ENCODE assay signal across 19 cellular contexts in genomic region chr12:62903151-62903550, GRCh38. TPM values are rescaled to one million over a fixed set of nuclear protein-coding genes. Genes with fewer than 3 reads are reported as not detected.
DNase-seq lines count a peak whose midpoint lies in the region; TF ChIP-seq lines count a peak whose summit lies in the region.
"Had no signal": no experiment of that assay in that cellular context is flagged by ENCODE, and none has a peak within 500 bp of the region (broad histone marks: within the 10 kb centered on the region; RNA-seq: fewer than 3 reads in every experiment).

No MANE protein-coding gene starts in this region.

- no peaks in the 10 kb centered on the region for H3K27me3 ChIP-seq in HL-60 (ENCODE audit: insufficient read depth, poor library complexity, severe bottlenecking)
- H3K27me3 ChIP-seq: neural progenitor cell had no signal

- peak overlapping the region; percentile 2; the same call in 1 of the 2 replicates for H3K27ac ChIP-seq in HL-60 (replicated peaks)
- H3K27ac ChIP-seq: neural progenitor cell, thoracic aorta had no signal

- no peak for TF ChIP-seq CTCF in HL-60 (IDR thresholded peaks at IDR 0.05; ENCODE audit: insufficient read depth, low read length)

- H3K4me3 ChIP-seq in HL-60 (replicated peaks; ENCODE audit: insufficient read depth, low read length) = no peak overlapping the region
- H3K4me3 ChIP-seq: neural progenitor cell, thoracic aorta had no signal

- DNase-seq in HL-60 (ENCODE audit: low read depth in 1 of 2, low spot score in 1 of 2) = peak in 1 of 2 experiments; percentile 15
- DNase-seq in NOMO-1 treated with dmso at 0.1 percent for 144 hours (lab: John Stamatoyannopoulos, UW; ENCODE audit: unreplicated experiment) = peak; percentile 27
- peak; percentile 84 for DNase-seq in dermis blood vessel endothelial cell
- peak; percentile 13 for DNase-seq in occipital lobe (lab: John Stamatoyannopoulos, UW)
- DNase-seq in ecto neural progenitor cell (ENCODE audit: low spot score) = no peak
- DNase-seq in retina = no peak
- DNase-seq in NCI-H146 treated with DMSO at 0.1 percent for 48 hours (lab: John Stamatoyannopoulos, UW; ENCODE audit: unreplicated experiment) = no peak
- DNase-seq: activated CD8-positive, alpha-beta T cell treated with anti-CD3 and anti-CD28 coated beads, Interleukin-2, amount 10 ng/mL, durations not matched to agents 7 days and 5 days; activated naive CD4-positive, alpha-beta T cell treated with anti-CD3 and anti-CD28 coated beads, Interleukin-2, amount 50 U/mL, for 16 hours; activated T-cell treated with anti-CD3 and anti-CD28 coated beads, Interleukin-2, amount 50 U/mL, for 48 hours; CD8-positive, alpha-beta memory T cell; DND-41; midbrain; NCI-H1105; NCI-H510A treated with DMSO at 0.1 percent for 48 hours; SHP77 treated with DMSO at 0.1 percent for 48 hours; T-helper 1 cell had no signal

RNA-seq across cellular contexts. Expression of gene PPM1H, which starts 31.8 kb away (rescaled TPM):
- total RNA-seq in dermis blood vessel endothelial cell = 2.3 and 2.9 TPM in 2 replicates
- 10.6 TPM for total RNA-seq in occipital lobe
- total RNA-seq: activated CD8-positive, alpha-beta T cell treated with anti-CD3 and anti-CD28 coated beads, Interleukin-2, amount 10 ng/mL, durations not matched to agents 7 days and 5 days had no signal

Comparison
In these comparisons a context has a peak if more than half of its experiments do, and no peak if none do; other contexts are left out.
1. DNase-seq: peak in NOMO-1 treated with dmso at 0.1 percent for 144 hours (single experiment), dermis blood vessel endothelial cell (single experiment) and occipital lobe (single experiment); none in ecto neural progenitor cell (single experiment), retina (single experiment) and NCI-H146 treated with DMSO at 0.1 percent for 48 hours (single experiment).